ENCODE assay signal across 18 cellular contexts in the genomic region with DNA sequence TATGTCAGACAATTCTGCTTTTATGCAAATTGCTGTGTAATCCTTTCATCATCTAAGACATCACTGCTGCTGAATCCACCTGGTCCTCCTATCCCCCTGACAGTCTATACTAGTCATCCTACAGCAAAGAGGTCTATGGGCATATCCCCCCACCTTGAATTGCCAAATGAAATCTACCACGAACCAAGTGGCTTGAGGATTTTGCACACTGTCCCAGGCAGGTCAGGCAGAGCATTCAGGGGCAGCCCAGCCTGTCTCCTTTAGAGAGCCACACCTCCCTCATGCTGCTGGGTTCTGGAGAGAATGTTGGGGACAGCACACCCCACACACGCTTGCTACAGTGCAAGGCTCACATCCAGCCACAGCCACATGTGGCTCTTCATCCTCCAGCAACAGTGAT.
A peak's percentile ranks its signal among the peaks of the same experiment; 100 is the strongest.
DNase-seq lines count a peak whose midpoint lies in the region; ATAC-seq and TF ChIP-seq lines count a peak whose summit lies in the region.
"Had no signal": no experiment of that assay in that cellular context is flagged by ENCODE, and none has a peak within 500 bp of the region (broad histone marks: within the 10 kb centered on the region; RNA-seq: fewer than 3 reads in every experiment).

No MANE protein-coding gene starts in this region.

- H3K18ac ChIP-seq in IMR-90 (ENCODE audit: low read depth, low read length) (no peak overlapping the region), neuronal stem cell (ENCODE audit: low read length) (no peak overlapping the region)

- intact Hi-C loops in IMR-90 (cut with micrococcal nuclease): loop anchor here (5.0 kb wide), 2 partner anchors 125 to 655 kb away; no protein-coding TSS in a partner anchor

- H2AFZ ChIP-seq in IMR-90 (replicated peaks; ENCODE audit: low read length, poor library complexity): peak overlapping the region; percentile 47
- peak overlapping the region; percentile 36 for H2AFZ ChIP-seq in parathyroid adenoma
- H2AFZ ChIP-seq in neuronal stem cell (ENCODE audit: low read length): no peak overlapping the region

- peaks cover 4% of the 10 kb centered on the region; the same call in 1 of the 2 replicates for H3K9me3 ChIP-seq in IMR-90 (ENCODE audit: control insufficient read depth, insufficient read depth, low read length)
- H3K9me3 ChIP-seq in parathyroid adenoma (ENCODE audit: control insufficient read depth, low read length): no peaks in the 10 kb centered on the region
- H3K9me3 ChIP-seq in neuronal stem cell (replicated peaks in 1 of 2; ENCODE audit: control insufficient read depth in 2 of 2, insufficient read depth in 1 of 2, low read depth in 1 of 2, low read length in 2 of 2): peaks cover 0 to 4% of the 10 kb centered on the region in 2 donors
- H3K9me3 ChIP-seq: A549 had no signal

- H2BK120ac ChIP-seq in IMR-90 (ENCODE audit: low read depth, low read length) (peak overlapping the region; percentile 65), neuronal stem cell (ENCODE audit: low read depth, low read length) (no peak overlapping the region)

- peak overlapping the region; percentile 62 for H3K4ac ChIP-seq in IMR-90 (ENCODE audit: low read depth, low read length)
- H3K4ac ChIP-seq in neuronal stem cell (ENCODE audit: low read length): no peak overlapping the region

- in situ Hi-C loops in IMR-90 (cut with MboI; ENCODE audit: low sequenced_read_pairs): no loop called here

- H3K27ac Mint-ChIP-seq in stimulated activated memory B cell treated with anti-CD40 and anti-IgM and Interleukin-4, amounts not matched to agents 10 μg/mL and 1 μg/mL and 100 μg/mL, for 72 hours: no peak overlapping the region
- no peak overlapping the region for H3K27ac Mint-ChIP-seq in T-helper 2 cell treated with Interferon-gamma antibody and Interleukin-4, amounts not matched to agents 5 μg/mL and 100 μg/mL, for 36 hours
- H3K27ac Mint-ChIP-seq: B cell; CD4-positive, alpha-beta T cell; CD8-positive, alpha-beta T cell had no signal

- no peak overlapping the region for H3K4me2 ChIP-seq in IMR-90 (ENCODE audit: low read depth, low read length)
- no peak overlapping the region for H3K4me2 ChIP-seq in parathyroid adenoma (ENCODE audit: low read length)
- H3K4me2 ChIP-seq in neuronal stem cell (ENCODE audit: insufficient read depth, low read length, poor library complexity, severe bottlenecking): no peak overlapping the region
- H3K4me2 ChIP-seq: A549; BLaER1 treated with 17β-estradiol and CSF1 and Interleukin-3, amounts not matched to agents 10 nM and 100 nM had no signal

- H3K79me1 ChIP-seq in IMR-90 (ENCODE audit: low read depth in 1 of 2, low read length in 2 of 2) (no peaks in the 10 kb centered on the region), neuronal stem cell (ENCODE audit: low read depth, low read length) (no peaks in the 10 kb centered on the region)

- no peak overlapping the region for H3K56ac ChIP-seq in IMR-90 (ENCODE audit: extremely low read depth, insufficient read depth, low read length)

- H3K4me1 ChIP-seq in IMR-90 (ENCODE audit: control insufficient read depth, insufficient read depth, low read length) (peaks cover 9% of the 10 kb centered on the region; the same call in 1 of the 2 replicates), foreskin keratinocyte (no peaks in the 10 kb centered on the region), parathyroid adenoma (peaks cover 37% of the 10 kb centered on the region), neuronal stem cell (ENCODE audit: control insufficient read depth in 2 of 2, insufficient read depth in 1 of 2, low read depth in 1 of 2, low read length in 2 of 2) (no peaks in the 10 kb centered on the region)
- H3K4me1 ChIP-seq: A549; BLaER1 treated with 17β-estradiol and CSF1 and Interleukin-3, amounts not matched to agents 10 nM and 100 nM; Caco-2 had no signal

- H2AK5ac ChIP-seq in IMR-90 (ENCODE audit: low read depth, low read length) (peak overlapping the region; percentile 71), neuronal stem cell (ENCODE audit: low read depth, low read length) (no peak overlapping the region)

- H3K9ac ChIP-seq in IMR-90 (ENCODE audit: low read depth, low read length): no peak overlapping the region
- H3K9ac ChIP-seq in parathyroid adenoma: no peak overlapping the region
- no peak overlapping the region for H3K9ac ChIP-seq in neuronal stem cell (ENCODE audit: low read depth, low read length, poor library complexity)
- H3K9ac ChIP-seq: BLaER1 treated with 17β-estradiol and CSF1 and Interleukin-3, amounts not matched to agents 10 nM and 100 nM had no signal

- no peaks in the 10 kb centered on the region for H3K36me3 Mint-ChIP-seq in stimulated activated memory B cell treated with anti-CD40 and anti-IgM and Interleukin-4, amounts not matched to agents 10 μg/mL and 1 μg/mL and 100 μg/mL, for 72 hours
- H3K36me3 Mint-ChIP-seq in T-helper 2 cell treated with Interferon-gamma antibody and Interleukin-4, amounts not matched to agents 5 μg/mL and 100 μg/mL, for 36 hours (ENCODE audit: low read depth): no peaks in the 10 kb centered on the region
- H3K36me3 Mint-ChIP-seq: CD8-positive, alpha-beta T cell had no signal

- no peak for ATAC-seq in IMR-90 (ENCODE audit: low read depth)
- peak; percentile 62 for ATAC-seq in foreskin keratinocyte
- peak; percentile 39 for ATAC-seq in stimulated activated memory B cell treated with anti-CD40 and anti-IgM and Interleukin-4, amounts not matched to agents 10 μg/mL and 1 μg/mL and 100 μg/mL, for 72 hours
- ATAC-seq in HG03097 (IDR thresholded peaks at IDR 0.05; ENCODE audit: low FRiP score, unreplicated experiment): no peak
- ATAC-seq: CD8-positive, alpha-beta T cell had no signal

- H2BK15ac ChIP-seq in IMR-90 (ENCODE audit: low read depth, low read length) (peak overlapping the region; percentile 87; the same call in 2 of the 3 replicates), neuronal stem cell (ENCODE audit: low read length) (no peak overlapping the region)

- H2BK12ac ChIP-seq in neuronal stem cell (ENCODE audit: low read length): no peak overlapping the region

- H3K27me3 Mint-ChIP-seq in stimulated activated memory B cell treated with anti-CD40 and anti-IgM and Interleukin-4, amounts not matched to agents 10 μg/mL and 1 μg/mL and 100 μg/mL, for 72 hours: no peaks in the 10 kb centered on the region
- no peaks in the 10 kb centered on the region for H3K27me3 Mint-ChIP-seq in T-helper 2 cell treated with Interferon-gamma antibody and Interleukin-4, amounts not matched to agents 5 μg/mL and 100 μg/mL, for 36 hours (ENCODE audit: low read depth)

- H3K9me1 ChIP-seq in IMR-90 (ENCODE audit: insufficient read depth, low read length): peaks cover 20% of the 10 kb centered on the region

- TF ChIP-seq RAD21 in IMR-90 (IDR thresholded peaks at IDR 0.05; ENCODE audit: low read length): no peak

- dilution Hi-C loops in IMR-90 (cut with HindIII; ENCODE audit: low sequenced_read_pairs, unreplicated experiment): no loop called here

- H3K14ac ChIP-seq in IMR-90 (replicated peaks; ENCODE audit: low read depth, low read length) (0 out of 2 replicates have a peak overlapping the region, but pooled peaks have one; percentile 23), neuronal stem cell (ENCODE audit: low read length) (no peak overlapping the region)

- no TSS peak for BruUV-seq in IMR-90 (replicated peaks; lab: Mats Ljungman, UMichigan)

- no peak overlapping the region for H4K8ac ChIP-seq in IMR-90 (ENCODE audit: low read depth in 2 of 2, low read length in 2 of 2)
- H4K8ac ChIP-seq in neuronal stem cell (ENCODE audit: low read depth, low read length): no peak overlapping the region

- no peaks in the 10 kb centered on the region for H3K4me1 Mint-ChIP-seq in stimulated activated memory B cell treated with anti-CD40 and anti-IgM and Interleukin-4, amounts not matched to agents 10 μg/mL and 1 μg/mL and 100 μg/mL, for 72 hours
- no peaks in the 10 kb centered on the region for H3K4me1 Mint-ChIP-seq in T-helper 2 cell treated with Interferon-gamma antibody and Interleukin-4, amounts not matched to agents 5 μg/mL and 100 μg/mL, for 36 hours (ENCODE audit: low read depth)
- H3K4me1 Mint-ChIP-seq: B cell had no signal

- H3K23ac ChIP-seq in IMR-90 (ENCODE audit: low read depth, low read length): 0 out of 2 replicates have a peak overlapping the region, but pooled peaks have one; percentile 37
- no peak overlapping the region for H3K23ac ChIP-seq in neuronal stem cell (ENCODE audit: low read depth, low read length, poor library complexity)

- H3K4me3 ChIP-seq in IMR-90 (ENCODE audit: insufficient read depth, low read depth, low read length): no peak overlapping the region
- no peak overlapping the region for H3K4me3 ChIP-seq in parathyroid adenoma (ENCODE audit: low read depth, low read length)
- H3K4me3 ChIP-seq in neuronal stem cell (ENCODE audit: low read length in 2 of 2): no peak overlapping the region
- H3K4me3 ChIP-seq: A549; BLaER1 treated with 17β-estradiol and CSF1 and Interleukin-3, amounts not matched to agents 10 nM and 100 nM had no signal

- H3K27me3 ChIP-seq in IMR-90 (ENCODE audit: control insufficient read depth, insufficient read depth, low read length) (no peaks in the 10 kb centered on the region), foreskin keratinocyte (no peaks in the 10 kb centered on the region), parathyroid adenoma (ENCODE audit: control insufficient read depth, insufficient read depth, low read length) (no peaks in the 10 kb centered on the region), neuronal stem cell (ENCODE audit: control insufficient read depth in 3 of 3, insufficient read depth in 3 of 3, low read depth in 1 of 3, low read length in 3 of 3) (no peaks in the 10 kb centered on the region)
- H3K27me3 ChIP-seq: BLaER1 treated with 17β-estradiol and CSF1 and Interleukin-3, amounts not matched to agents 10 nM and 100 nM had no signal

- H3K79me2 ChIP-seq in parathyroid adenoma: no peaks in the 10 kb centered on the region

- H3K9me3 Mint-ChIP-seq in stimulated activated memory B cell treated with anti-CD40 and anti-IgM and Interleukin-4, amounts not matched to agents 10 μg/mL and 1 μg/mL and 100 μg/mL, for 72 hours: peaks cover 18% of the 10 kb centered on the region
- peaks cover 20% of the 10 kb centered on the region for H3K9me3 Mint-ChIP-seq in T-helper 2 cell treated with Interferon-gamma antibody and Interleukin-4, amounts not matched to agents 5 μg/mL and 100 μg/mL, for 36 hours

- POLR2A ChIA-PET in IMR-90 (lab: Charles Lee; ENCODE audit: unreplicated experiment): no interaction called here

- H2BK5ac ChIP-seq in IMR-90 (ENCODE audit: low read depth, low read length, poor library complexity, severe bottlenecking) (no peak overlapping the region), neuronal stem cell (ENCODE audit: low read length) (no peak overlapping the region)

- no peak overlapping the region for H3K4me3 Mint-ChIP-seq in stimulated activated memory B cell treated with anti-CD40 and anti-IgM and Interleukin-4, amounts not matched to agents 10 μg/mL and 1 μg/mL and 100 μg/mL, for 72 hours
- H3K4me3 Mint-ChIP-seq in T-helper 2 cell treated with Interferon-gamma antibody and Interleukin-4, amounts not matched to agents 5 μg/mL and 100 μg/mL, for 36 hours: no peak overlapping the region
- H3K4me3 Mint-ChIP-seq: B cell; CD4-positive, alpha-beta T cell; CD8-positive, alpha-beta T cell had no signal

- TF ChIP-seq CTCF in IMR-90 (conservative IDR thresholded peaks at IDR 0.05; ENCODE audit: low read depth, low read length) (no peak), foreskin keratinocyte (conservative IDR thresholded peaks at IDR 0.05) (no peak), parathyroid adenoma (IDR thresholded peaks at IDR 0.05) (no peak)

- H4K5ac ChIP-seq in IMR-90 (ENCODE audit: low read depth, low read length): no peak overlapping the region

- CTCF ChIA-PET in IMR-90 (lab: Yijun Ruan, JAX): no interaction called here

- H3K36me3 ChIP-seq in IMR-90 (ENCODE audit: control insufficient read depth, insufficient read depth, low read length) (no peaks in the 10 kb centered on the region), parathyroid adenoma (ENCODE audit: control insufficient read depth, insufficient read depth, low read length) (no peaks in the 10 kb centered on the region), neuronal stem cell (replicated peaks in 1 of 2; ENCODE audit: control insufficient read depth in 2 of 2, insufficient read depth in 2 of 2, low read length in 2 of 2) (no peaks in the 10 kb centered on the region)
- H3K36me3 ChIP-seq: BLaER1 treated with 17β-estradiol and CSF1 and Interleukin-3, amounts not matched to agents 10 nM and 100 nM had no signal

- TF ChIP-seq POLR2A in IMR-90 (IDR thresholded peaks at IDR 0.05; ENCODE audit: low read depth, low read length): no peak

- no peak overlapping the region for H3K27ac ChIP-seq in IMR-90 (ENCODE audit: insufficient read depth, low read length)
- H3K27ac ChIP-seq in foreskin keratinocyte: no peak overlapping the region
- H3K27ac ChIP-seq in parathyroid adenoma: peak overlapping the region; percentile 68
- no peak overlapping the region for H3K27ac ChIP-seq in neuronal stem cell (replicated peaks; ENCODE audit: low read length)
- H3K27ac ChIP-seq: 22Rv1; A549; BLaER1 treated with 17β-estradiol and CSF1 and Interleukin-3, amounts not matched to agents 10 nM and 100 nM; C4-2B had no signal

- DNase-seq in IMR-90 (peak; percentile 44), foreskin keratinocyte (no peak), neuronal stem cell (ENCODE audit: low spot score) (no peak)
- no peak for DNase-seq in T-helper 2 cell treated with Interferon-gamma antibody and Interleukin-4, amounts not matched to agents 5 μg/mL and 100 μg/mL, for 36 hours (ENCODE audit: low spot score)
- DNase-seq: AML-193; Caco-2; CD4-positive, alpha-beta T cell; CD8-positive, alpha-beta T cell; DMS79 treated with DMSO at 0.1 percent for 48 hours; GF-D8 had no signal

- peak overlapping the region; percentile 65 for H2BK20ac ChIP-seq in IMR-90 (ENCODE audit: low read depth, low read length)

- H4K20me1 ChIP-seq in IMR-90 (ENCODE audit: insufficient read depth, low read length): peaks cover 5% of the 10 kb centered on the region; the same call in 1 of the 2 replicates
- H4K20me1 ChIP-seq: BLaER1 treated with 17β-estradiol and CSF1 and Interleukin-3, amounts not matched to agents 10 nM and 100 nM had no signal

- WGBS in IMR-90 (ENCODE audit: extremely low coverage in 2 of 2, insufficient read length in 1 of 2), 2 experiments: no CpG with 5 or more reads among the region's 2 CpGs
- WGBS in neuronal stem cell (ENCODE audit: extremely low coverage in 2 of 2, insufficient read length in 2 of 2, insufficient replicate concordance in 1 of 2), 2 donors: no CpG with 5 or more reads among the region's 2 CpGs

- H2AK9ac ChIP-seq in IMR-90 (replicated peaks; ENCODE audit: low read depth, low read length, poor library complexity): no peak overlapping the region

- peak overlapping the region; percentile 63 for H4K91ac ChIP-seq in IMR-90 (ENCODE audit: insufficient read depth, low read depth, low read length)
- H4K91ac ChIP-seq in neuronal stem cell (ENCODE audit: low read depth, low read length, poor library complexity): no peak overlapping the region

Comparison
In these comparisons a context has a peak if more than half of its experiments do, and no peak if none do; other contexts are left out.
1. ATAC-seq: peak in foreskin keratinocyte (single experiment) and stimulated activated memory B cell treated with anti-CD40 and anti-IgM and Interleukin-4, amounts not matched to agents 10 μg/mL and 1 μg/mL and 100 μg/mL, for 72 hours (single experiment); none in IMR-90 (single experiment) and HG03097 (single experiment).